ENCODE assay signal across 9 cellular contexts in genomic region chr13:97307882-97308624, GRCh38.
A peak's percentile ranks its signal among the peaks of the same experiment; 100 is the strongest.
DNase-seq lines count a peak whose midpoint lies in the region; ATAC-seq and TF ChIP-seq lines count a peak whose summit lies in the region.
"Had no signal": no experiment of that assay in that cellular context is flagged by ENCODE, and none has a peak within 500 bp of the region (broad histone marks: within the 10 kb centered on the region; RNA-seq: fewer than 3 reads in every experiment).

No MANE protein-coding gene starts in this region.

- no peak overlapping the region for H2BK5ac ChIP-seq in mesenchymal stem cell (ENCODE audit: low read depth, low read length, poor library complexity, severe bottlenecking)

- intact Hi-C loops in Right ventricle myocardium superior (cut with DNase I) (no loop called here), tibial artery (cut with DNase I; ENCODE audit: low total_unique reads) (no loop called here)

- no peak overlapping the region for H3K14ac ChIP-seq in mesenchymal stem cell (ENCODE audit: low read length in 2 of 2)

- H3K4me3 ChIP-seq in right atrium auricular region (no peak overlapping the region), mesenchymal stem cell (ENCODE audit: insufficient read depth in 1 of 2, low read depth in 1 of 2, low read length in 2 of 2) (peak overlapping the region in 1 of 2 experiments; percentile 52), tibial artery (no peak overlapping the region)
- H3K4me3 ChIP-seq: thoracic aorta had no signal

- H2BK120ac ChIP-seq in mesenchymal stem cell (ENCODE audit: low read depth, low read length): no peak overlapping the region

- H3K23ac ChIP-seq in mesenchymal stem cell (ENCODE audit: low read length in 2 of 2): no peak overlapping the region

- H3K9me3 ChIP-seq in right atrium auricular region (no peaks in the 10 kb centered on the region), mesenchymal stem cell (ENCODE audit: control insufficient read depth, low read length) (no peaks in the 10 kb centered on the region), tibial artery (no peaks in the 10 kb centered on the region)
- H3K9me3 ChIP-seq: thoracic aorta had no signal

- H2AFZ ChIP-seq in mesenchymal stem cell (ENCODE audit: low read depth, low read length): no peak overlapping the region

- H4K91ac ChIP-seq in mesenchymal stem cell (ENCODE audit: low read length): no peak overlapping the region

- H2BK12ac ChIP-seq in mesenchymal stem cell (ENCODE audit: low read length in 2 of 2): peak overlapping the region in 1 of 2 experiments; percentile 18

- peaks cover 14% of the 10 kb centered on the region for H3K79me1 ChIP-seq in mesenchymal stem cell (replicated peaks; ENCODE audit: low read length, poor library complexity, severe bottlenecking)

- TF ChIP-seq CTCF in right atrium auricular region (IDR thresholded peaks at IDR 0.05) (no peak), tibial artery (IDR thresholded peaks at IDR 0.05) (no peak)

- WGBS in mesenchymal stem cell: 16% methylated on average over 3 of the region's 3 CpGs

- H3K27ac ChIP-seq in right atrium auricular region (peak overlapping the region in 1 of 2 donors; percentile 48), mesenchymal stem cell (ENCODE audit: low read length, poor library complexity, severe bottlenecking) (peak overlapping the region; percentile 90), tibial artery (peak overlapping the region in 1 of 2 donors; percentile 17)
- H3K27ac ChIP-seq: thoracic aorta had no signal

- H3K4me1 ChIP-seq in right atrium auricular region: peaks cover 0 to 43% of the 10 kb centered on the region in 2 donors
- H3K4me1 ChIP-seq in mesenchymal stem cell (ENCODE audit: control insufficient read depth, insufficient read depth, low read depth, low read length): peaks cover 12% of the 10 kb centered on the region
- H3K4me1 ChIP-seq in tibial artery: peaks cover 0 to 51% (median 25%) of the 10 kb centered on the region in 4 donors

- peak; percentile 58 for DNase-seq in Right ventricle myocardium superior
- no peak for DNase-seq in right atrium auricular region (ENCODE audit: low spot score)
- peak; percentile 85 for DNase-seq in dermis blood vessel endothelial cell
- DNase-seq in mesenchymal stem cell: peak; percentile 66
- DNase-seq in SKM-1 (lab: John Stamatoyannopoulos, UW; ENCODE audit: unreplicated experiment): no peak
- no peak for DNase-seq in stimulated activated CD4-positive, alpha-beta T cell treated with anti-CD3 and anti-CD28 coated beads, Interleukin-2, amount 100 ng/mL, for 48 hours
- DNase-seq in stimulated activated CD4-positive, alpha-beta T cell treated with anti-CD3 and anti-CD28 coated beads, Interleukin-4, amount 100 ng/mL, for 1 hour: no peak
- DNase-seq in tibial artery: no peak

- peak overlapping the region; percentile 55 for H3K9ac ChIP-seq in mesenchymal stem cell (ENCODE audit: low read length)

- peak; percentile 52 for ATAC-seq in Right ventricle myocardium superior (ENCODE audit: poor library complexity)

- no peak overlapping the region for H3K4me2 ChIP-seq in mesenchymal stem cell (ENCODE audit: low read length, poor library complexity, severe bottlenecking)

- H3K27me3 ChIP-seq in right atrium auricular region: no peaks in the 10 kb centered on the region
- no peaks in the 10 kb centered on the region for H3K27me3 ChIP-seq in mesenchymal stem cell (ENCODE audit: control insufficient read depth in 1 of 2, insufficient read depth in 1 of 2, low read length in 2 of 2)
- no peaks in the 10 kb centered on the region for H3K27me3 ChIP-seq in tibial artery

- H3K4ac ChIP-seq in mesenchymal stem cell (ENCODE audit: low read depth in 1 of 2, low read length in 2 of 2): no peak overlapping the region

- H3K36me3 ChIP-seq in right atrium auricular region (no peaks in the 10 kb centered on the region), mesenchymal stem cell (ENCODE audit: control insufficient read depth in 1 of 2, insufficient read depth in 2 of 2, low read depth in 1 of 2, low read length in 2 of 2) (no peaks in the 10 kb centered on the region), tibial artery (no peaks in the 10 kb centered on the region)
- H3K36me3 ChIP-seq: thoracic aorta had no signal

- H2BK15ac ChIP-seq in mesenchymal stem cell (ENCODE audit: low read depth, poor library complexity, severe bottlenecking): no peak overlapping the region

- H4K8ac ChIP-seq in mesenchymal stem cell (ENCODE audit: low read length): no peak overlapping the region

- H3K18ac ChIP-seq in mesenchymal stem cell (ENCODE audit: low read depth in 1 of 2, low read length in 2 of 2): peak overlapping the region in 1 of 2 experiments; percentile 21

- H2AK5ac ChIP-seq in mesenchymal stem cell (ENCODE audit: low read length, severe bottlenecking): no peak overlapping the region

Comparison
In these comparisons a context has a peak if more than half of its experiments do, and no peak if none do; other contexts are left out.
1. DNase-seq: peak in Right ventricle myocardium superior (single experiment), dermis blood vessel endothelial cell (single experiment) and mesenchymal stem cell (single experiment); none in right atrium auricular region (single experiment), SKM-1 (single experiment), stimulated activated CD4-positive, alpha-beta T cell treated with anti-CD3 and anti-CD28 coated beads, Interleukin-2, amount 100 ng/mL, for 48 hours (0 of 2), stimulated activated CD4-positive, alpha-beta T cell treated with anti-CD3 and anti-CD28 coated beads, Interleukin-4, amount 100 ng/mL, for 1 hour (single experiment) and tibial artery (0 of 2).